In the genomic region with DNA sequence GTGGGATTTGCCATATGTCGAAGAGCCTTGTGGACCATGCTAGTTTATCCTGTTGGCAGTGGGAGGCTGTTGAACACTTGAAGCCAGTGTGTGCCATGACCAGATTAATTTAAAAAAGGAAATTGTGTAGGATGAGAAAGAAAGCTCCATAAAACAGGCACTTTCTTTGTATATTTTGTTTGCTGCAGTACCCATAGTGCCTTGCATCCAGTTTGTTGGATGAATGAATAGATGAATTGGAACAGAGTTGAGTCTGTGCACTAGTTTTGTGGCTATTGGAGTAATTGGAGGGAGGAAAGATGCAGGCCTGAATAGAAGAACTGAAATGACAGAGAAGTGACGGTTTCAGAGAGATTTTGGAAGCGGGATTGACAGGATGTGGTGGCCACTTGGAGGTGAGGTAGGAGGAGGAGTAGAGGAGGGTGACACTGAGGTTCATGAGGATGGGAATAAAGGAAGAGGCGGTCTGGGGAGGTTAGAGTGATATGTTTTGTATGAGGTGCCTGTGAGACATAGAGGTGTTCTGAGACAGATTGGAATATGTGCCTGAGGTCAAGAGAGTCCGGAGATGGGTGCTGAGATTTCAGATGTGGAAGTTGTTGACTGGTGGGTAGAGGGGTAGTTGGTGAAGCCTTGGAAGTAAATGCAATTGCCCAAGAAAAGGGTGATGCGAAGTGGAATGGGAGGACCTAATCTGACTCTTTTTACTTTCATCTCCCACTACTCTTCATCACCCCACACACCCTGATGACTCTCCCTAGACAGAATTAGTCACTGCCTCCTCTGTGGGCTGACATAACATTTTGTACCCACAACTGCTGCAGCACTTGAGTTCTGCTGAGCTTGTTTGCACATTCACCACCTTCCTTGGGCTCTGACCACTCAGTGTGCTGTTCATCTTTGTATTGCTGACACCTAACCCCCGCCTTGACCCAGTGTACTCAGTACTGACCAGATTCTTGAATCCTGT, we compare ENCODE assay signal across 12 cellular contexts. TPM values are rescaled to one million over a fixed set of nuclear protein-coding genes. Genes with fewer than 3 reads are reported as not detected.
DNase-seq lines count a peak whose midpoint lies in the region; ATAC-seq and TF ChIP-seq lines count a peak whose summit lies in the region.
"Had no signal": no experiment of that assay in that cellular context is flagged by ENCODE, and none has a peak within 500 bp of the region (broad histone marks: within the 10 kb centered on the region; RNA-seq: fewer than 3 reads in every experiment).

No MANE protein-coding gene starts in this region.

- peaks cover 0 to 2% (median 0%) of the 10 kb centered on the region in 3 donors for H3K27me3 Mint-ChIP-seq in CD14-positive monocyte (ENCODE audit: low read depth in 3 of 3)
- no peaks in the 10 kb centered on the region for H3K27me3 Mint-ChIP-seq in T-cell

- H3K4me1 Mint-ChIP-seq in CD14-positive monocyte (peaks cover 60% of the 10 kb centered on the region), T-cell (peaks cover 72 to 85% (median 81%) of the 10 kb centered on the region in 3 donors)

- TF ChIP-seq CTCF in CD14-positive monocyte (IDR thresholded peaks at IDR 0.05) = no peak
- no peak for TF ChIP-seq CTCF in astrocyte of the spinal cord (IDR thresholded peaks at IDR 0.05; ENCODE audit: low read depth, low read length)
- TF ChIP-seq CTCF in omental fat pad (IDR thresholded peaks at IDR 0.05) = no peak

- no peak overlapping the region for H3K27ac ChIP-seq in right cardiac atrium (ENCODE audit: low read length)
- H3K27ac ChIP-seq: heart left ventricle, right atrium auricular region had no signal

- ATAC-seq in T-cell (replicated peaks in 1 of 4) (peak in 3 of 4 experiments; percentile 56 to 69 (median 57)), omental fat pad (ENCODE audit: low FRiP score) (peak; percentile 57), right cardiac atrium (no peak), GM19452 (IDR thresholded peaks at IDR 0.05; ENCODE audit: unreplicated experiment) (no peak), HG03108 (IDR thresholded peaks at IDR 0.05; ENCODE audit: unreplicated experiment) (no peak)

- CTCF ChIA-PET in T-cell (lab: Charles Lee) = no interaction called here

- no peak overlapping the region for H3K4me3 ChIP-seq in astrocyte of the spinal cord (ENCODE audit: low read depth, low read length)
- H3K4me3 ChIP-seq in right cardiac atrium (ENCODE audit: low read length) = no peak overlapping the region
- H3K4me3 ChIP-seq: heart left ventricle, right atrium auricular region had no signal

- H3K4me3 Mint-ChIP-seq in CD14-positive monocyte (no peak overlapping the region), T-cell (peak overlapping the region; percentile 2 to 41 (median 13))

- in situ Hi-C loops in astrocyte of the spinal cord (cut with HindIII; ENCODE audit: low sequenced_read_pairs) = no loop called here

- H3K9me3 Mint-ChIP-seq in CD14-positive monocyte = no peaks in the 10 kb centered on the region
- H3K9me3 Mint-ChIP-seq in T-cell = no peaks in the 10 kb centered on the region

- intact Hi-C loops in CD14-positive monocyte (cut with micrococcal nuclease) (loop anchor here in 1 of 2 donors (5.0 kb wide), 1 partner anchor 50 kb away; the partner anchor contains the start of gene TET3), right cardiac atrium (cut with DNase I) (loop anchor here in 1 of 4 donors (10.0 kb wide), 1 partner anchor 53 kb away; the partner anchor contains the start of gene TET3)

- H3K27me3 ChIP-seq in right cardiac atrium (ENCODE audit: control insufficient read depth, insufficient read depth) = no peaks in the 10 kb centered on the region
- H3K27me3 ChIP-seq: heart left ventricle, right atrium auricular region had no signal

- no peaks in the 10 kb centered on the region for H3K9me3 ChIP-seq in right cardiac atrium (ENCODE audit: control insufficient read depth, low read length)
- H3K9me3 ChIP-seq: heart left ventricle, right atrium auricular region had no signal

- H3K27ac Mint-ChIP-seq in CD14-positive monocyte = peak overlapping the region in 5 of 7 donors; percentile 35 to 81 (median 67)
- peak overlapping the region; percentile 21 to 82 for H3K27ac Mint-ChIP-seq in T-cell

- POLR2A ChIA-PET in T-cell (lab: Charles Lee) = interaction anchor here (0.5 to 1.0 kb wide), 2 partner anchors 18 to 57 kb away, joined by 9 read pairs; no protein-coding TSS in a partner anchor

- DNase-seq in CD14-positive monocyte (ENCODE audit: low spot score) (peak; percentile 54), T-cell (no peak), astrocyte of the spinal cord (ENCODE audit: low read depth, low spot score) (peak; percentile 44), omental fat pad (ENCODE audit: low spot score) (no peak), DMS114 treated with DMSO at 0.1 percent for 48 hours (lab: John Stamatoyannopoulos, UW; ENCODE audit: unreplicated experiment) (no peak), right cardiac atrium (no peak)
- DNase-seq: DND-41, heart left ventricle, NCI-H1105 had no signal

- 91% methylated on average over 7 of the region's 7 CpGs for WGBS in right cardiac atrium

- peaks cover 10% of the 10 kb centered on the region for H3K4me1 ChIP-seq in right cardiac atrium (ENCODE audit: control insufficient read depth, insufficient read depth, low read length)

- H3K36me3 Mint-ChIP-seq in CD14-positive monocyte (peaks cover 50 to 58% of the 10 kb centered on the region in 2 donors), T-cell (peaks cover 39% of the 10 kb centered on the region)

RNA-seq across cellular contexts. Expression of gene DGUOK, which starts 5.1 kb away (rescaled TPM):
- 100 to 1,000 TPM; 123 to 129 TPM for polyA plus RNA-seq in CD14-positive monocyte
- 10 to 100 TPM; 44.0 to 70.2 (median 62.5) TPM for total RNA-seq in T-cell
- total RNA-seq in omental fat pad = 10 to 100 TPM; 30.5 to 38.9 (median 36.3) TPM
- total RNA-seq in right cardiac atrium = 10 to 100 TPM; 20.2 to 29.0 (median 26.7) TPM
- 47.4 TPM for polyA plus RNA-seq in right cardiac atrium

RNA-seq across cellular contexts. Expression of gene ACTG2, which starts 39.0 kb away (rescaled TPM):
- polyA plus RNA-seq in CD14-positive monocyte (not detected), right cardiac atrium (33.6 TPM)
- total RNA-seq in T-cell (1 to 10 TPM in 1 of 5 donors, under 1 TPM in 2, not detected in 2; 0.79 to 1.3 (median 0.95) TPM), omental fat pad (10 to 100 TPM in 1 of 4 donors, 1 to 10 TPM in 3; 3.7 to 56.6 (median 7.4) TPM), right cardiac atrium (10 to 100 TPM in 1 of 4 donors, 1 to 10 TPM in 3; 1.4 to 26.4 (median 5.2) TPM)

RNA-seq across cellular contexts. Expression of gene TET3, which starts 52.9 kb away (rescaled TPM):
- polyA plus RNA-seq in CD14-positive monocyte (1 to 10 TPM in 1 of 2 donors, under 1 TPM in 1; 0.79 to 1.4 TPM), right cardiac atrium (1.1 TPM)
- total RNA-seq in T-cell (10 to 100 TPM; 22.5 to 32.2 (median 26.8) TPM), omental fat pad (10 to 100 TPM in 3 of 4 donors, 1 to 10 TPM in 1; 8.6 to 17.8 (median 11.4) TPM), right cardiac atrium (1 to 10 TPM; 2.5 to 3.3 (median 2.9) TPM)

Comparison
In these comparisons a context has a peak if more than half of its experiments do, and no peak if none do; other contexts are left out.
1. DNase-seq: peak in CD14-positive monocyte (single experiment) and astrocyte of the spinal cord (single experiment); none in T-cell (0 of 34), omental fat pad (single experiment), DMS114 treated with DMSO at 0.1 percent for 48 hours (single experiment) and right cardiac atrium (0 of 3).
2. H3K4me3 Mint-ChIP-seq: peak in T-cell (3 of 3); none in CD14-positive monocyte (0 of 2).
3. ATAC-seq: peak in T-cell (3 of 4) and omental fat pad (single experiment); none in right cardiac atrium (0 of 2), GM19452 (single experiment) and HG03108 (single experiment).